In the genomic region with DNA sequence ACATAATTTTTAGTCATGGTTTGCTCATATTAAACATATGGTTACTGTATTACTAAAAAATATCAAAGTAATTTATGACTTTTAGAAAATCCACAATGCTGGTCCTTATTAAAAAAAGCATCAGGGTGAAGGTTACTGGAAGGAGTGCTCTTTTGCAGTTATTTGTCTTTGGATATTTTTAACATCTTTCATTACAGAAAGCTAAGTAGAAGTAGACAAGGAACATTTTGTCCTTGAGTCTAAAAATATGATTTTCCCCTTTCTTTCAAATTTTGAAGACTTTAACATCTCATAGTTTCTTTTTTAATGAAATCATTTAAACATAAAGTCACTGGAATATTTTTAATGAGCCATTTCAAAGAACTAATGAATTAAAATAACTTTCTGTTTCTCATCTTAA, we compare ENCODE assay signal across 17 cellular contexts.
DNase-seq lines count a peak whose midpoint lies in the region; ATAC-seq, FAIRE-seq and TF ChIP-seq lines count a peak whose summit lies in the region.
"Had no signal": no experiment of that assay in that cellular context is flagged by ENCODE, and none has a peak within 500 bp of the region (broad histone marks: within the 10 kb centered on the region; RNA-seq: fewer than 3 reads in every experiment).

No MANE protein-coding gene starts in this region.

- H3K27ac ChIP-seq in SK-N-SH (ENCODE audit: low read depth in 2 of 2, low read length in 1 of 2) = peak overlapping the region; percentile 7 to 58; a peak in 3 of 4 replicates
- no peak overlapping the region for H3K27ac ChIP-seq in trophoblast cell (ENCODE audit: low read depth, low read length)
- H3K27ac ChIP-seq: 22Rv1, HL-60 had no signal

- peaks cover 12% of the 10 kb centered on the region for H3K79me1 ChIP-seq in trophoblast cell (ENCODE audit: low read length)

- H3K79me2 ChIP-seq in SK-N-SH (ENCODE audit: insufficient read depth) = no peaks in the 10 kb centered on the region
- H3K79me2 ChIP-seq in trophoblast cell (ENCODE audit: control insufficient read depth, insufficient read depth, low read length, poor library complexity) = peaks cover 2% of the 10 kb centered on the region

- TF ChIP-seq RAD21 in SK-N-SH (IDR thresholded peaks at IDR 0.05; ENCODE audit: low read length) = no peak

- H2AK5ac ChIP-seq in trophoblast cell (ENCODE audit: low read length) = no peak overlapping the region

- H3K23ac ChIP-seq in trophoblast cell (ENCODE audit: low read length) = no peak overlapping the region

- H4K20me1 ChIP-seq in SK-N-SH (ENCODE audit: insufficient read depth) = no peaks in the 10 kb centered on the region

- no peak for DNase-seq in SK-N-SH
- no peak for DNase-seq in mesothelial cell of epicardium (ENCODE audit: low spot score in 2 of 2, unreplicated experiment in 2 of 2)
- DNase-seq in trophoblast cell = no peak
- no peak for DNase-seq in GM12892 (ENCODE audit: insufficient read length)
- DNase-seq: BE2C; CD8-positive, alpha-beta T cell; DMS79 treated with DMSO at 0.1 percent for 48 hours; GOT3; NCI-H187; NCI-H748 treated with DMSO at 0.1 percent for 48 hours had no signal

- no peak for FAIRE-seq in GM12892 (lab: Jason Lieb, UNC)
- FAIRE-seq: HTR-8/SVneo had no signal

- no peak overlapping the region for H3K9ac ChIP-seq in SK-N-SH
- H3K9ac ChIP-seq in skeletal muscle satellite cell (ENCODE audit: low read depth, low read length) = no peak overlapping the region
- no peak overlapping the region for H3K9ac ChIP-seq in trophoblast cell (ENCODE audit: low read length)

- no peak overlapping the region for H3K14ac ChIP-seq in trophoblast cell (ENCODE audit: low read length)

- H3K4ac ChIP-seq in trophoblast cell (ENCODE audit: low read depth, low read length) = no peak overlapping the region

- H2AFZ ChIP-seq in SK-N-SH (ENCODE audit: low read depth) = no peak overlapping the region
- no peak overlapping the region for H2AFZ ChIP-seq in trophoblast cell (ENCODE audit: insufficient read depth, low read length, poor library complexity)

- H3K36me3 Mint-ChIP-seq in mesothelial cell of epicardium = no peaks in the 10 kb centered on the region
- H3K36me3 Mint-ChIP-seq: CD8-positive, alpha-beta T cell had no signal

- peak overlapping the region; percentile 92 for H3K27ac Mint-ChIP-seq in mesothelial cell of epicardium
- H3K27ac Mint-ChIP-seq: CD8-positive, alpha-beta T cell had no signal

- H2BK5ac ChIP-seq in trophoblast cell (ENCODE audit: low read depth, low read length, poor library complexity) = no peak overlapping the region

- H3K4me1 Mint-ChIP-seq in mesothelial cell of epicardium = peaks cover 58% of the 10 kb centered on the region

- no peaks in the 10 kb centered on the region for H3K9me3 Mint-ChIP-seq in mesothelial cell of epicardium
- H3K9me3 Mint-ChIP-seq: CD8-positive, alpha-beta T cell had no signal

- peaks cover 9% of the 10 kb centered on the region for H3F3A ChIP-seq in SK-N-SH (replicated peaks; ENCODE audit: insufficient read depth)

- H3K27me3 Mint-ChIP-seq in mesothelial cell of epicardium (ENCODE audit: low read depth) = no peaks in the 10 kb centered on the region

- H3K4me2 ChIP-seq in SK-N-SH (0 out of 2 replicates have a peak overlapping the region, but pooled peaks have one; percentile 20), skeletal muscle satellite cell (ENCODE audit: low read length) (peak overlapping the region; percentile 48), trophoblast cell (ENCODE audit: low read length) (no peak overlapping the region)

- no peak for TF ChIP-seq CTCF in SK-N-SH (IDR thresholded peaks at IDR 0.05)
- no peak for TF ChIP-seq CTCF in mesothelial cell of epicardium (IDR thresholded peaks at IDR 0.05; ENCODE audit: unreplicated experiment)

- H2BK120ac ChIP-seq in trophoblast cell (ENCODE audit: insufficient read depth, low read length, poor library complexity) = no peak overlapping the region

- H4K91ac ChIP-seq in trophoblast cell (ENCODE audit: low read depth, low read length) = no peak overlapping the region

- no peak overlapping the region for H3K4me3 Mint-ChIP-seq in mesothelial cell of epicardium
- H3K4me3 Mint-ChIP-seq: CD8-positive, alpha-beta T cell had no signal

- no peak for TF ChIP-seq EP300 in SK-N-SH (IDR thresholded peaks at IDR 0.05; ENCODE audit: borderline replicate concordance in 1 of 2, low read depth in 1 of 2, low read length in 1 of 2)

- H4K8ac ChIP-seq in trophoblast cell (ENCODE audit: low read depth, low read length) = no peak overlapping the region

- H3K9me2 ChIP-seq in SK-N-SH = no peaks in the 10 kb centered on the region

- H3K4me1 ChIP-seq in SK-N-SH (ENCODE audit: control insufficient read depth in 1 of 2, insufficient read depth in 2 of 2, low read depth in 1 of 2, low read length in 1 of 2) = peaks cover 0 to 13% of the 10 kb centered on the region in 2 experiments; a peak in 3 of 4 replicates
- H3K4me1 ChIP-seq in skeletal muscle satellite cell (ENCODE audit: control insufficient read depth, insufficient read depth, low read length) = peaks cover 24% of the 10 kb centered on the region
- H3K4me1 ChIP-seq in trophoblast cell (ENCODE audit: control insufficient read depth in 1 of 2, insufficient read depth in 2 of 2, low read length in 2 of 2) = peaks cover 6 to 13% of the 10 kb centered on the region in 2 experiments
- H3K4me1 ChIP-seq: BE2C had no signal

- H3K27me3 ChIP-seq in SK-N-SH (ENCODE audit: insufficient read depth) (no peaks in the 10 kb centered on the region), skeletal muscle satellite cell (ENCODE audit: control insufficient read depth, insufficient read depth, low read length) (no peaks in the 10 kb centered on the region), trophoblast cell (ENCODE audit: insufficient read depth, low read length) (no peaks in the 10 kb centered on the region)
- H3K27me3 ChIP-seq: BE2C had no signal

- no peaks in the 10 kb centered on the region for H3K36me3 ChIP-seq in SK-N-SH (replicated peaks in 1 of 2; ENCODE audit: control insufficient read depth in 1 of 2, insufficient read depth in 2 of 2, low read length in 1 of 2)
- no peaks in the 10 kb centered on the region for H3K36me3 ChIP-seq in skeletal muscle satellite cell (ENCODE audit: insufficient read depth, low read length)
- H3K36me3 ChIP-seq in trophoblast cell (ENCODE audit: control insufficient read depth in 1 of 2, insufficient read depth in 2 of 2, low read length in 2 of 2) = no peaks in the 10 kb centered on the region
- H3K36me3 ChIP-seq: BE2C had no signal

- ATAC-seq in SK-N-SH treated with all-trans-retinoic acid at 6 μM for 48 hours (no peak), HG03139 (IDR thresholded peaks at IDR 0.05; ENCODE audit: unreplicated experiment) (no peak), GM19463 (IDR thresholded peaks at IDR 0.05; ENCODE audit: unreplicated experiment) (no peak)
- ATAC-seq: CD8-positive, alpha-beta T cell had no signal

- H3K18ac ChIP-seq in trophoblast cell (ENCODE audit: low read length) = no peak overlapping the region

- H3K4me3 ChIP-seq in SK-N-SH (ENCODE audit: low read depth in 2 of 2, low read length in 1 of 2) (no peak overlapping the region), skeletal muscle satellite cell (ENCODE audit: low read length) (no peak overlapping the region), trophoblast cell (ENCODE audit: low read depth, low read length) (no peak overlapping the region)

- no peak overlapping the region for H2BK12ac ChIP-seq in trophoblast cell (ENCODE audit: low read length)

- H3K9me3 ChIP-seq in SK-N-SH (no peaks in the 10 kb centered on the region), skeletal muscle satellite cell (replicated peaks; ENCODE audit: low read length) (no peaks in the 10 kb centered on the region), trophoblast cell (ENCODE audit: insufficient read depth, low read depth, low read length) (no peaks in the 10 kb centered on the region)
- H3K9me3 ChIP-seq: BE2C had no signal

- POLR2A ChIA-PET in SK-N-SH (lab: Yijun Ruan, JAX) = no interaction called here

- no peak overlapping the region for H4K12ac ChIP-seq in trophoblast cell (ENCODE audit: low read depth, low read length)

- CTCF ChIA-PET in SK-N-SH (lab: Yijun Ruan, JAX) = interaction anchor here (0.5 kb wide), 1 partner anchor 10 kb away, joined by 3 read pairs; no protein-coding TSS in a partner anchor

- no peak for TF ChIP-seq POLR2A in GM12892 (IDR thresholded peaks at IDR 0.05; ENCODE audit: low read depth, low read length)

TF ChIP-seq in SK-N-SH, 30 proteins besides CTCF, POLR2A, EP300 and RAD21:
- no peak for TF ChIP-seq GATA2 (CRISPR knock-in tag; IDR thresholded peaks at IDR 0.05)
- TF ChIP-seq, protein P1, sequence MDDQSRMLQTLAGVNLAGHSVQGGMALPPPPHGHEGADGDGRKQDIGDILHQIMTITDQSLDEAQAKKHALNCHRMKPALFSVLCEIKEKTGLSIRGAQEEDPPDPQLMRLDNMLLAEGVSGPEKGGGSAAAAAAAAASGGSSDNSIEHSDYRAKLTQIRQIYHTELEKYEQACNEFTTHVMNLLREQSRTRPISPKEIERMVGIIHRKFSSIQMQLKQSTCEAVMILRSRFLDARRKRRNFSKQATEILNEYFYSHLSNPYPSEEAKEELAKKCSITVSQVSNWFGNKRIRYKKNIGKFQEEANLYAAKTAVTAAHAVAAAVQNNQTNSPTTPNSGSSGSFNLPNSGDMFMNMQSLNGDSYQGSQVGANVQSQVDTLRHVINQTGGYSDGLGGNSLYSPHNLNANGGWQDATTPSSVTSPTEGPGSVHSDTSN (IDR thresholded peaks at IDR 0.05) = 0 out of 2 replicates have a peak, but pooled peaks have one; percentile 7
TF ChIP-seq in SK-N-SH: peak in this region for 1.

TF ChIP-seq in SK-N-SH treated with all-trans-retinoic acid at 6 μM for 48 hours, 23 proteins besides CTCF, POLR2A, EP300 and RAD21 (continues in another document):
- TF ChIP-seq CSDC2 (CRISPR knock-in tag; IDR thresholded peaks at IDR 0.05) = no peak
- TF ChIP-seq ZC3H10 (CRISPR knock-in tag; IDR thresholded peaks at IDR 0.05) = no peak
- no peak for TF ChIP-seq RARB (CRISPR knock-in tag; IDR thresholded peaks at IDR 0.05)
- TF ChIP-seq ESRRG (CRISPR knock-in tag; IDR thresholded peaks at IDR 0.05) = no peak
